14 cellular contexts compared by ENCODE assay signal in the genomic region with DNA sequence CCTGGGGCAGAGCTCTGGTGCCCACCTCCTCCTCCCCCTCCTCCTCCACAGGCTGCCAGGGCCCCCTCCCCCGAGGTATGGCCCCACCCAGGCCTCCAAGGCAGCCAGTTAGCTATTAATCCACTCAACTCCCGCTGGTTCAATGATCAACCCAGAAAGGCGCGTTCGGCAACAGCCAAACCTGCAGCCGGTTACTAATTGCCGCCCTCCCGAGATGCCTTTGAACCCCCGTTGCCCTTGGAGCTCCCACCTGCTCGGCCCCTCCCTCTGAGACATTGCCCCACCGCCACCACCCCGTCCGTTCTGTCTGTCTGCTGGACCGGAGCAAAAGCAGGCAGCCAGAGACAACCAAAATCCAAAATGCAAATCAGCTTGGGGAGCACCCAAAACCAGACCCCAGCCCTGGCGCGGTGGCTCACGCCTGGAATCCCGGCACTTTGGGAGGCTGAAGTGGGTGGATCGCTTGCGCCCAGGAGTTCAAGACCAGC. TPM values are rescaled to one million over a fixed set of nuclear protein-coding genes. Genes with fewer than 3 reads are reported as not detected.
A peak's percentile ranks its signal among the peaks of the same experiment; 100 is the strongest.
DNase-seq lines count a peak whose midpoint lies in the region; TF ChIP-seq lines count a peak whose summit lies in the region.
"Had no signal": no experiment of that assay in that cellular context is flagged by ENCODE, and none has a peak within 500 bp of the region (broad histone marks: within the 10 kb centered on the region; RNA-seq: fewer than 3 reads in every experiment).

No MANE protein-coding gene starts in this region.

- intact Hi-C loops in activated T-helper 1 cell treated with anti-CD3 and anti-CD28 coated beads, Interleukin-12 subunit alpha, Interleukin-12 subunit beta, Interleukin-2, Interleukin-4 antibody, amounts not matched to agents 30 ng/mL and 10 ng/mL and 1 ng/mL, durations not matched to agents 14 hours and 24 hours and 36 hours (cut with micrococcal nuclease), result no loop called here

- no peak overlapping the region for H3K18ac ChIP-seq in mesenchymal stem cell (ENCODE audit: low read depth in 1 of 2, low read length in 2 of 2)

- no peak overlapping the region for H3K4me3 ChIP-seq in HEK293 (ENCODE audit: low read depth, low read length)
- H3K4me3 ChIP-seq in duodenal mucosa (ENCODE audit: low read depth in 1 of 2, low read length in 2 of 2), result peak overlapping the region in 1 of 2 donors; percentile 32
- H3K4me3 ChIP-seq in mesenchymal stem cell (ENCODE audit: insufficient read depth in 1 of 2, low read depth in 1 of 2, low read length in 2 of 2), result peak overlapping the region in 1 of 2 experiments; percentile 10
- H3K4me3 ChIP-seq: GM12878 had no signal

- no peak overlapping the region for H2BK12ac ChIP-seq in mesenchymal stem cell (ENCODE audit: low read length in 2 of 2)

- no peak overlapping the region for H3K4ac ChIP-seq in mesenchymal stem cell (ENCODE audit: low read depth in 1 of 2, low read length in 2 of 2)

- H3K9me3 Mint-ChIP-seq in activated T-helper 1 cell treated with anti-CD3 and anti-CD28 coated beads, Interleukin-12 subunit alpha, Interleukin-12 subunit beta, Interleukin-2, Interleukin-4 antibody, amounts not matched to agents 30 ng/mL and 10 ng/mL and 1 ng/mL, durations not matched to agents 14 hours and 24 hours and 36 hours, result no peaks in the 10 kb centered on the region
- H3K9me3 Mint-ChIP-seq: activated naive CD4-positive, alpha-beta T cell treated with anti-CD3 and anti-CD28 coated beads for 36 hours; T-cell had no signal

- no peak overlapping the region for H2BK5ac ChIP-seq in mesenchymal stem cell (ENCODE audit: low read depth, low read length, poor library complexity, severe bottlenecking)

- DNase-seq in ACHN, result peak; percentile 78
- DNase-seq in mesenchymal stem cell, result no peak
- DNase-seq in pons (ENCODE audit: low spot score), result no peak
- no peak for DNase-seq in activated T-helper 1 cell treated with anti-CD3 and anti-CD28 coated beads, Interleukin-12 subunit alpha, Interleukin-12 subunit beta, Interleukin-2, Interleukin-4 antibody, amounts not matched to agents 30 ng/mL and 10 ng/mL and 1 ng/mL, durations not matched to agents 14 hours and 24 hours and 36 hours (ENCODE audit: low spot score)
- DNase-seq in NCI-H2107 (lab: John Stamatoyannopoulos, UW), result no peak
- no peak for DNase-seq in GM13976 (ENCODE audit: low spot score)
- DNase-seq: activated naive CD4-positive, alpha-beta T cell treated with anti-CD3 and anti-CD28 coated beads for 36 hours; BE2C; foreskin keratinocyte; MM.1S; T-cell had no signal

- no peaks in the 10 kb centered on the region for H3K36me3 Mint-ChIP-seq in activated T-helper 1 cell treated with anti-CD3 and anti-CD28 coated beads, Interleukin-12 subunit alpha, Interleukin-12 subunit beta, Interleukin-2, Interleukin-4 antibody, amounts not matched to agents 30 ng/mL and 10 ng/mL and 1 ng/mL, durations not matched to agents 14 hours and 24 hours and 36 hours (ENCODE audit: low read depth)
- H3K36me3 Mint-ChIP-seq: T-cell had no signal

- CTCF ChIA-PET in HEK293 (lab: Yijun Ruan, JAX), result no interaction called here

- no peak overlapping the region for H2AFZ ChIP-seq in mesenchymal stem cell (ENCODE audit: low read depth, low read length)

- no peak overlapping the region for H3K27ac Mint-ChIP-seq in activated T-helper 1 cell treated with anti-CD3 and anti-CD28 coated beads, Interleukin-12 subunit alpha, Interleukin-12 subunit beta, Interleukin-2, Interleukin-4 antibody, amounts not matched to agents 30 ng/mL and 10 ng/mL and 1 ng/mL, durations not matched to agents 14 hours and 24 hours and 36 hours
- H3K27ac Mint-ChIP-seq: activated naive CD4-positive, alpha-beta T cell treated with anti-CD3 and anti-CD28 coated beads for 36 hours; T-cell had no signal

- no peak overlapping the region for H4K8ac ChIP-seq in mesenchymal stem cell (ENCODE audit: low read length)

- H2BK15ac ChIP-seq in mesenchymal stem cell (ENCODE audit: low read depth, poor library complexity, severe bottlenecking), result no peak overlapping the region

- H3K36me3 ChIP-seq in HEK293 (ENCODE audit: control insufficient read depth in 2 of 2, insufficient read depth in 1 of 2, low read length in 2 of 2), result peaks cover 0 to 35% of the 10 kb centered on the region in 2 experiments; a peak in 1 of 3 replicates
- peaks cover 20 to 49% of the 10 kb centered on the region in 2 donors for H3K36me3 ChIP-seq in duodenal mucosa (ENCODE audit: control insufficient read depth in 1 of 2, insufficient read depth in 2 of 2, low read length in 2 of 2)
- peaks cover 11 to 79% of the 10 kb centered on the region in 2 experiments for H3K36me3 ChIP-seq in mesenchymal stem cell (ENCODE audit: control insufficient read depth in 1 of 2, insufficient read depth in 2 of 2, low read depth in 1 of 2, low read length in 2 of 2)
- H3K36me3 ChIP-seq: BE2C had no signal

- H2AK5ac ChIP-seq in mesenchymal stem cell (ENCODE audit: low read length, severe bottlenecking), result no peak overlapping the region

- H3K79me1 ChIP-seq in mesenchymal stem cell (replicated peaks; ENCODE audit: low read length, poor library complexity, severe bottlenecking), result peaks cover 40% of the 10 kb centered on the region

- peak overlapping the region in 1 of 2 donors; percentile 43 for H3K9ac ChIP-seq in duodenal mucosa (ENCODE audit: low read depth in 1 of 2, low read length in 2 of 2)
- no peak overlapping the region for H3K9ac ChIP-seq in mesenchymal stem cell (ENCODE audit: low read length)

- no peak overlapping the region for H4K91ac ChIP-seq in mesenchymal stem cell (ENCODE audit: low read length)

- peak overlapping the region; percentile 20 for H3K4me2 ChIP-seq in mesenchymal stem cell (ENCODE audit: low read length, poor library complexity, severe bottlenecking)

- no peak overlapping the region for H3K14ac ChIP-seq in mesenchymal stem cell (ENCODE audit: low read length in 2 of 2)

- no peaks in the 10 kb centered on the region for H3K4me1 Mint-ChIP-seq in activated T-helper 1 cell treated with anti-CD3 and anti-CD28 coated beads, Interleukin-12 subunit alpha, Interleukin-12 subunit beta, Interleukin-2, Interleukin-4 antibody, amounts not matched to agents 30 ng/mL and 10 ng/mL and 1 ng/mL, durations not matched to agents 14 hours and 24 hours and 36 hours (ENCODE audit: low read depth)

- 96% methylated on average over 20 of the region's 20 CpGs for WGBS in mesenchymal stem cell

- no peak overlapping the region for H3K4me3 Mint-ChIP-seq in activated T-helper 1 cell treated with anti-CD3 and anti-CD28 coated beads, Interleukin-12 subunit alpha, Interleukin-12 subunit beta, Interleukin-2, Interleukin-4 antibody, amounts not matched to agents 30 ng/mL and 10 ng/mL and 1 ng/mL, durations not matched to agents 14 hours and 24 hours and 36 hours
- H3K4me3 Mint-ChIP-seq: activated naive CD4-positive, alpha-beta T cell treated with anti-CD3 and anti-CD28 coated beads for 36 hours; T-cell had no signal

- TF ChIP-seq CTCF in HEK293 (tag by site-specific recombination; IDR thresholded peaks at IDR 0.05) (no peak), GM13976 (IDR thresholded peaks at IDR 0.05; ENCODE audit: borderline replicate concordance, control extremely low read depth, extremely low read depth, insufficient read depth, missing control alignments) (no peak)

- H3K27me3 ChIP-seq in duodenal mucosa (ENCODE audit: control insufficient read depth in 1 of 2, insufficient read depth in 2 of 2, low read length in 2 of 2), result no peaks in the 10 kb centered on the region
- H3K27me3 ChIP-seq in mesenchymal stem cell (ENCODE audit: control insufficient read depth in 1 of 2, insufficient read depth in 1 of 2, low read length in 2 of 2), result no peaks in the 10 kb centered on the region
- H3K27me3 ChIP-seq: BE2C, foreskin keratinocyte had no signal

- H3K23ac ChIP-seq in mesenchymal stem cell (ENCODE audit: low read length in 2 of 2), result no peak overlapping the region

- H2BK120ac ChIP-seq in mesenchymal stem cell (ENCODE audit: low read depth, low read length), result no peak overlapping the region

- H3K27ac ChIP-seq in HEK293 (ENCODE audit: extremely low read depth, low read depth, low read length), result no peak overlapping the region
- peak overlapping the region; percentile 83 for H3K27ac ChIP-seq in duodenal mucosa (ENCODE audit: low read depth, low read length)
- no peak overlapping the region for H3K27ac ChIP-seq in mesenchymal stem cell (ENCODE audit: low read length, poor library complexity, severe bottlenecking)
- H3K27ac ChIP-seq: foreskin keratinocyte had no signal

- no peaks in the 10 kb centered on the region for H3K4me1 ChIP-seq in HEK293 (ENCODE audit: control insufficient read depth, insufficient read depth, low read length)
- peaks cover 46 to 57% of the 10 kb centered on the region in 2 donors for H3K4me1 ChIP-seq in duodenal mucosa (ENCODE audit: control insufficient read depth in 1 of 2, insufficient read depth in 2 of 2, low read length in 2 of 2)
- H3K4me1 ChIP-seq in mesenchymal stem cell (ENCODE audit: control insufficient read depth, insufficient read depth, low read depth, low read length), result peaks cover 52% of the 10 kb centered on the region
- H3K4me1 ChIP-seq: BE2C, foreskin keratinocyte had no signal

- no peaks in the 10 kb centered on the region for H3K27me3 Mint-ChIP-seq in activated T-helper 1 cell treated with anti-CD3 and anti-CD28 coated beads, Interleukin-12 subunit alpha, Interleukin-12 subunit beta, Interleukin-2, Interleukin-4 antibody, amounts not matched to agents 30 ng/mL and 10 ng/mL and 1 ng/mL, durations not matched to agents 14 hours and 24 hours and 36 hours (ENCODE audit: insufficient read depth)
- H3K27me3 Mint-ChIP-seq: T-cell had no signal

- POLR2A ChIA-PET in HEK293 (lab: Yijun Ruan, JAX), result interaction anchor here (0.7 kb wide), 1 partner anchor 208 kb away, joined by 3 read pairs; no protein-coding TSS in a partner anchor

- no peaks in the 10 kb centered on the region for H3K9me3 ChIP-seq in HEK293 (ENCODE audit: control insufficient read depth, insufficient read depth, low read depth, low read length)
- no peaks in the 10 kb centered on the region for H3K9me3 ChIP-seq in duodenal mucosa (ENCODE audit: control insufficient read depth in 1 of 2, low read length in 2 of 2)
- no peaks in the 10 kb centered on the region for H3K9me3 ChIP-seq in mesenchymal stem cell (ENCODE audit: control insufficient read depth, low read length)
- H3K9me3 ChIP-seq: BE2C had no signal

- in situ Hi-C loops in ACHN (cut with HindIII; ENCODE audit: low pct_ligation_motif_present, low pct_unique_long_range_greater_than_20kb, low sequenced_read_pairs), result no loop called here
- in situ Hi-C loops in GM13976 (cut with MboI; ENCODE audit: low sequenced_read_pairs, unreplicated experiment), result no loop called here

RNA-seq across cellular contexts. Expression of a gene that starts 25.8 kb away (rescaled TPM):
- 15.4 TPM for polyA plus RNA-seq in mesenchymal stem cell (2013, experiment 1 of 2)
- polyA plus RNA-seq in mesenchymal stem cell (2013, experiment 2 of 2), result 13.5 TPM
- total RNA-seq in activated T-helper 1 cell treated with anti-CD3 and anti-CD28 coated beads, Interleukin-12 subunit alpha, Interleukin-12 subunit beta, Interleukin-2, Interleukin-4 antibody, amounts not matched to agents 30 ng/mL and 10 ng/mL and 1 ng/mL, durations not matched to agents 14 hours and 24 hours and 36 hours, result 115 and 121 TPM in 2 replicates

RNA-seq across cellular contexts. Expression of a gene that starts 37.3 kb away (rescaled TPM):
- 38.4 TPM for polyA plus RNA-seq in mesenchymal stem cell (2013, experiment 1 of 2)
- 36.6 TPM for polyA plus RNA-seq in mesenchymal stem cell (2013, experiment 2 of 2)
- 87.3 and 88.5 TPM in 2 replicates for total RNA-seq in activated T-helper 1 cell treated with anti-CD3 and anti-CD28 coated beads, Interleukin-12 subunit alpha, Interleukin-12 subunit beta, Interleukin-2, Interleukin-4 antibody, amounts not matched to agents 30 ng/mL and 10 ng/mL and 1 ng/mL, durations not matched to agents 14 hours and 24 hours and 36 hours
